Comparison of ENCODE assay signal across 8 cellular contexts in the genomic region with DNA sequence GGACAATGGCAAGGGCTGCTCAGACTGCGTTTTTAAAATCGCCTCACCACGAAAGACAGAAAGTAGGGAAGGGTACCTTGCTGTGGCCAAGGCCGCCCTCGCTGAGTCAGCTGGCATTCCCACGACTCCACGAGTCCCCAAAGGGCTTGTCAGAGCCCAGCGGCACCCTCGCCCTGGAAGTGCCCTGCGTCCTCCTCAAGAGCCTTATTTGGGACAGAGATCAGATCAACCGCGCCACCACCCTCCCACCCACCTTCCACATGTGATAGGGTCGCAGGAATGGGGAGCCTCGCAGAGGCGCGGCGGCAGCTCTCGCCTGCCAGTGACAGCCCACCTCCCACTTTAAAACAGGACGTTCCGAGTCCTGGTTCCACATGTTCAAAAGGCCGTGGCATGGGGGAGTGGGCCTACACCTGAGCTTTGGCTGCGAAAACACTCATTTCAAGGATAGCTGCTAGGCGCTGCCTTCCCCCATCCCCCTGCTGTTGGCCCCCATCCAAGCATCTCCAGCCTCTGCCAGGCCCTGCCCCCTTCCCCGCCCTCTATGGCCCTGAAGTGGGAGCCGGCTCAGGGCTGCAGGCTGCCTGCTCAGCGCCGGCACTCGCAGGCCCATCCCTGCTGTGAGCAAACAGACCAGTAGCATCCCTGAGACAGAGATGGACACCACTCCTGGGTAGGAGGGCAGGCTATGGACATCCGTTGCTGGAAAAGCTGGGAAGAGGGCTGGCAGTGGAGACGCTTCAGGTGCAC. TPM values are rescaled to one million over a fixed set of nuclear protein-coding genes. Genes with fewer than 3 reads are reported as not detected.
DNase-seq lines count a peak whose midpoint lies in the region; ATAC-seq and TF ChIP-seq lines count a peak whose summit lies in the region.

No MANE protein-coding gene starts in this region.

- TF ChIP-seq RAD21 in liver (IDR thresholded peaks at IDR 0.05) = no peak

- H3K27ac ChIP-seq in DND-41 (ENCODE audit: low read length) = no peak overlapping the region
- no peak overlapping the region for H3K27ac ChIP-seq in mammary epithelial cell (ENCODE audit: insufficient read depth, low read depth, low read length)
- no peak overlapping the region for H3K27ac ChIP-seq in liver (ENCODE audit: low read depth in 1 of 2, low read length in 2 of 2)
- peak overlapping the region; percentile 88 to 96 for H3K27ac ChIP-seq in tibial artery

- H3K4me1 ChIP-seq in DND-41 (ENCODE audit: insufficient read depth, low read length) (peaks cover 18% of the 10 kb centered on the region), mammary epithelial cell (ENCODE audit: insufficient read depth, low read length) (peaks cover 18% of the 10 kb centered on the region), liver (ENCODE audit: control insufficient read depth in 4 of 4, insufficient read depth in 4 of 4, low read length in 3 of 4) (peaks cover 0 to 11% (median 6%) of the 10 kb centered on the region in 4 donors), tibial artery (peaks cover 0 to 16% (median 11%) of the 10 kb centered on the region in 4 donors)

- dilution Hi-C loops in mammary epithelial cell (cut with HindIII; ENCODE audit: low sequenced_read_pairs) = no loop called here

- H3K79me2 ChIP-seq in DND-41 (ENCODE audit: insufficient read depth, low read length) (no peaks in the 10 kb centered on the region), mammary epithelial cell (ENCODE audit: insufficient read depth, low read length) (no peaks in the 10 kb centered on the region)

- peak overlapping the region; percentile 100 for H3K4me2 ChIP-seq in DND-41 (ENCODE audit: insufficient read depth, low read length)
- H3K4me2 ChIP-seq in mammary epithelial cell (ENCODE audit: insufficient read depth, low read depth, low read length) = peak overlapping the region; percentile 91

- H4K20me1 ChIP-seq in DND-41 (ENCODE audit: insufficient read depth, low read length) (no peaks in the 10 kb centered on the region), mammary epithelial cell (ENCODE audit: insufficient read depth, low read length) (no peaks in the 10 kb centered on the region)

- 50% methylated on average over 24 of the region's 30 CpGs for WGBS in mammary epithelial cell (ENCODE audit: low coverage, missing lambda C conversion rate)
- 35% methylated on average over 30 of the region's 30 CpGs for WGBS in liver

- H3K9me3 ChIP-seq in DND-41 (ENCODE audit: insufficient read depth, low read length, severe bottlenecking) (no peaks in the 10 kb centered on the region), mammary epithelial cell (replicated peaks; ENCODE audit: insufficient read depth, low read length) (no peaks in the 10 kb centered on the region), liver (ENCODE audit: control insufficient read depth in 4 of 4, low read length in 3 of 4) (no peaks in the 10 kb centered on the region), tibial artery (no peaks in the 10 kb centered on the region)

- TF ChIP-seq CTCF in DND-41 (IDR thresholded peaks at IDR 0.05; ENCODE audit: borderline replicate concordance, extremely low read depth, low read length, poor library complexity, severe bottlenecking) (no peak), mammary epithelial cell (conservative IDR thresholded peaks at IDR 0.05 in 1 of 2, IDR thresholded peaks at IDR 0.05 in 1 of 2; ENCODE audit: extremely low read depth in 1 of 2, insufficient read depth in 1 of 2, low read depth in 1 of 2, low read length in 2 of 2) (no peak), liver (IDR thresholded peaks at IDR 0.05; ENCODE audit: low read depth, low read length, missing input control) (no peak), tibial artery (IDR thresholded peaks at IDR 0.05) (no peak)

- H3K4me3 ChIP-seq in DND-41 (ENCODE audit: low read depth in 1 of 2, low read length in 2 of 2) = peak overlapping the region in 1 of 2 experiments; percentile 88; a peak in 3 of 4 replicates
- peak overlapping the region in 2 of 3 experiments; percentile 60 to 73 for H3K4me3 ChIP-seq in mammary epithelial cell (replicated peaks in 1 of 3; ENCODE audit: insufficient read depth in 1 of 3, low read depth in 2 of 3, low read length in 3 of 3)
- peak overlapping the region in 2 of 3 donors; percentile 73 to 78 for H3K4me3 ChIP-seq in liver (ENCODE audit: low read depth in 1 of 3, low read length in 3 of 3)
- peak overlapping the region; percentile 60 to 72 for H3K4me3 ChIP-seq in tibial artery

- H3K36me3 ChIP-seq in DND-41 (ENCODE audit: insufficient read depth, low read length) (no peaks in the 10 kb centered on the region), mammary epithelial cell (ENCODE audit: insufficient read depth, low read length) (no peaks in the 10 kb centered on the region), liver (ENCODE audit: control insufficient read depth in 4 of 4, insufficient read depth in 3 of 4, low read depth in 1 of 4, low read length in 3 of 4) (no peaks in the 10 kb centered on the region), tibial artery (no peaks in the 10 kb centered on the region)

- in situ Hi-C loops in mammary epithelial cell (cut with MboI; ENCODE audit: low sequenced_read_pairs in 2 of 2) = loop anchor here (10.0 to 25.0 kb wide), 2 partner anchors 126 to 289 kb away; partner anchors contain the start of gene FAM168B (in 1 of the 2)

- DNase-seq in DND-41 (peak; percentile 10), NCI-H2171 (lab: John Stamatoyannopoulos, UW) (peak; percentile 53), mammary epithelial cell (no peak), tibial artery (peak in 1 of 2 donors; percentile 74), RKO (ENCODE audit: low spot score) (no peak)
- DNase-seq in stimulated activated CD4-positive, alpha-beta T cell treated with anti-CD3 and anti-CD28 coated beads, Interleukin-2, amount 100 ng/mL, for 24 hours = no peak

- H3K9ac ChIP-seq in DND-41 (ENCODE audit: low read depth, low read length) = peak overlapping the region; percentile 86
- H3K9ac ChIP-seq in mammary epithelial cell (ENCODE audit: insufficient read depth, low read length) = no peak overlapping the region
- H3K9ac ChIP-seq in liver (ENCODE audit: low read depth in 1 of 2, low read length in 2 of 2) = no peak overlapping the region

- intact Hi-C loops in mammary epithelial cell (cut with micrococcal nuclease) (loop anchor here (1.0 to 10.0 kb wide), 7 partner anchors 38 to 306 kb away; partner anchors contain the start of genes ARHGEF4 and PLEKHB2), tibial artery (cut with DNase I; ENCODE audit: low total_unique reads) (loop anchor here (2.0 to 5.0 kb wide), 2 partner anchors 74 to 119 kb away; no protein-coding TSS in a partner anchor)

- CTCF ChIA-PET in mammary epithelial cell (lab: Charles Lee; ENCODE audit: low non-redundant PET) = no interaction called here

- H2AFZ ChIP-seq in DND-41 (ENCODE audit: low read depth, low read length) = peak overlapping the region; percentile 98
- peak overlapping the region; percentile 95 for H2AFZ ChIP-seq in mammary epithelial cell (ENCODE audit: low read depth, low read length)

- H3K27me3 ChIP-seq in DND-41 (ENCODE audit: insufficient read depth, low read length, poor library complexity) = peaks cover 8% of the 10 kb centered on the region
- H3K27me3 ChIP-seq in mammary epithelial cell (ENCODE audit: insufficient read depth, low read length) = no peaks in the 10 kb centered on the region
- H3K27me3 ChIP-seq in liver (ENCODE audit: control insufficient read depth in 4 of 4, insufficient read depth in 4 of 4, low read length in 3 of 4) = no peaks in the 10 kb centered on the region
- no peaks in the 10 kb centered on the region for H3K27me3 ChIP-seq in tibial artery

- no TSS peak for BruUV-seq in mammary epithelial cell (replicated peaks; lab: Mats Ljungman, UMichigan)

- no peak for ATAC-seq in DND-41 (ENCODE audit: insufficient read depth, low read depth)
- ATAC-seq in HG03196 (IDR thresholded peaks at IDR 0.05; ENCODE audit: unreplicated experiment) = no peak

TF ChIP-seq in liver, 16 proteins besides CTCF, POLR2A, EP300 and RAD21:
- TF ChIP-seq RXRA (IDR thresholded peaks at IDR 0.05) (no peak), TAF1 (conservative IDR thresholded peaks at IDR 0.05) (no peak), ATF3 (IDR thresholded peaks at IDR 0.05) (no peak), MAX (IDR thresholded peaks at IDR 0.05) (no peak), EGR1 (IDR thresholded peaks at IDR 0.05; ENCODE audit: low read depth in 2 of 2) (no peak), FOXA1 (IDR thresholded peaks at IDR 0.05) (no peak), JUND (IDR thresholded peaks at IDR 0.05) (no peak), YY1 (IDR thresholded peaks at IDR 0.05) (no peak), SP1 (IDR thresholded peaks at IDR 0.05) (no peak), NR2F2 (IDR thresholded peaks at IDR 0.05) (no peak), ZBTB33 (IDR thresholded peaks at IDR 0.05) (no peak)

RNA-seq across cellular contexts. Expression of gene ARHGEF4, which starts 38.1 kb away (rescaled TPM):
- total RNA-seq in mammary epithelial cell (10 to 100 TPM; 48.8 to 70.3 TPM), liver (under 1 TPM in 1 of 2 donors, not detected in 1; 0.08 TPM)
- polyA plus RNA-seq in mammary epithelial cell (23.1 TPM), liver (under 1 TPM in 1 of 2 donors, not detected in 1; 0.08 TPM)
- polyA minus RNA-seq in mammary epithelial cell = 45.2 TPM

RNA-seq across cellular contexts. Expression of gene AMER3, which starts 43.3 kb away (rescaled TPM):
- total RNA-seq in mammary epithelial cell (not detected), liver (not detected)
- polyA plus RNA-seq in mammary epithelial cell (not detected), liver (not detected)
- not detected for polyA minus RNA-seq in mammary epithelial cell

Comparison
In these comparisons a context has a peak if more than half of its experiments do, and no peak if none do; other contexts are left out.
1. DNase-seq: peak in DND-41 (single experiment) and NCI-H2171 (single experiment); none in mammary epithelial cell (single experiment), RKO (single experiment) and stimulated activated CD4-positive, alpha-beta T cell treated with anti-CD3 and anti-CD28 coated beads, Interleukin-2, amount 100 ng/mL, for 24 hours (0 of 2).
2. H3K27ac ChIP-seq: peak in tibial artery (2 of 2); none in DND-41 (single experiment), mammary epithelial cell (single experiment) and liver (0 of 2).
3. RNA of gene ARHGEF4, which starts 38.1 kb away (total RNA-seq): 48.8 to 70.3 TPM in mammary epithelial cell; 0.08 TPM in liver; every median in the first group is over 10 times any median in the second.